ENCODE assay signal across 7 cellular contexts in the genomic region with DNA sequence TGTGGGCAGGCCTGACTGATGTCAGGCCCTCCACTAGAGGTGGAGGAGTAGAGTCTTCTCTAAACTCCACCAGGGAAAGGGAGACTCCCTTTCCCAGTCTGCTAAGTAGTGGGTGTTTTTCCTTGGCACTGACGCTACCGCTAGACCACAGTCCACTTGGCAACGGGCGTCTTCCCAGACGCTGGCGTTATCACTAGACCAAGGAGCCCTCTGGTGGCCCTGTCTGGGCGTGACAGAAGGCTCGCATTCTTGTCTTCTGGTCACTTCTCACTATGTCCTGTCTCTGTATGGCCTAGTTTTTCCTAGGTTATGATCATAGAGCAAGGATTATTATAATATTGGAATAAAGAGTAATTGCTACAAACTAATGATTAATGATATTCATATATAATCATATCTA.
DNase-seq lines count a peak whose midpoint lies in the region; ATAC-seq, FAIRE-seq and TF ChIP-seq lines count a peak whose summit lies in the region.
"Not testable (repeated sequence)": the region's sequence is repeated elsewhere in the genome, so short reads cannot be mapped to it uniquely, and the experiment has no call there.

No MANE protein-coding gene starts in this region.

- not testable (repeated sequence) for H3K9me3 ChIP-seq in WERI-Rb-1 (ENCODE audit: severe bottlenecking)
- H3K9me3 ChIP-seq in H1 (ENCODE audit: insufficient read depth in 2 of 2, low read depth in 1 of 2, low read length in 1 of 2) = peaks cover 10 to 19% of the 10 kb centered on the region in 2 experiments
- H3K9me3 ChIP-seq in HepG2 (ENCODE audit: low read length) = peaks cover 17% of the 10 kb centered on the region

- TF ChIP-seq EP300 in H1 (IDR thresholded peaks at IDR 0.05; ENCODE audit: borderline replicate concordance in 1 of 2, low read depth in 2 of 2, low read length in 2 of 2); HepG2 (IDR thresholded peaks at IDR 0.05; ENCODE audit: low read depth in 2 of 2, low read length in 2 of 2); HepG2 (CRISPR knock-in tag; IDR thresholded peaks at IDR 0.05; ENCODE audit: borderline replicate concordance): not testable (repeated sequence)

- H3K4me1 ChIP-seq in H1 (replicated peaks in 1 of 4; ENCODE audit: control insufficient read depth in 3 of 4, insufficient read depth in 4 of 4, low read length in 3 of 4); HepG2 (ENCODE audit: insufficient read depth, low read length): not testable (repeated sequence)

- not testable (repeated sequence) for H2BK5ac ChIP-seq in H1 (ENCODE audit: low read depth, low read length)

- not testable (repeated sequence) for H3K27ac Mint-ChIP-seq in HFFc6

- BruUV-seq in HepG2 (replicated peaks; lab: Mats Ljungman, UMichigan) = not testable (repeated sequence)

- H3K4me3 Mint-ChIP-seq in HFFc6 = not testable (repeated sequence)

- H3K4me3 ChIP-seq in WERI-Rb-1 (ENCODE audit: low read depth, low read length); H1 (ENCODE audit: extremely low read depth in 1 of 4, insufficient read depth in 2 of 4, low read depth in 3 of 4, low read length in 4 of 4); HepG2 (replicated peaks in 1 of 3; ENCODE audit: insufficient read depth in 1 of 3, low read depth in 2 of 3, low read length in 3 of 3): not testable (repeated sequence)

- not testable (repeated sequence) for H3K18ac ChIP-seq in H1 (ENCODE audit: extremely low read depth, low read length)

- H3K9ac ChIP-seq in H1 (replicated peaks in 1 of 4; ENCODE audit: extremely low read depth in 1 of 4, low read depth in 3 of 4, low read length in 3 of 4); HepG2 (ENCODE audit: insufficient read depth, low read depth, low read length): not testable (repeated sequence)

- not testable (repeated sequence) for H2BK20ac ChIP-seq in H1 (ENCODE audit: low read length)

- not testable (repeated sequence) for H3K27ac ChIP-seq in 22Rv1; WERI-Rb-1; H1 (ENCODE audit: low read depth, low read length); HepG2 (ENCODE audit: extremely low read length, insufficient read depth, low read length)

- H3K56ac ChIP-seq in H1 (replicated peaks; ENCODE audit: insufficient read length, low read depth, low read length) = not testable (repeated sequence)

- H4K91ac ChIP-seq in H1 (replicated peaks; ENCODE audit: insufficient read length, low read length) = not testable (repeated sequence)

- 98% methylated on average over 8 of the region's 8 CpGs; no CpG with 5 or more reads in 1 of the 2 experiments for WGBS in H1 (ENCODE audit: extremely low coverage in 1 of 2, insufficient coverage in 1 of 2, insufficient read length in 1 of 2, insufficient replicate concordance in 2 of 2, low coverage in 1 of 2, low lambda C conversion rate in 2 of 2, missing lambda C conversion rate in 1 of 2), 2 experiments
- 3% methylated on average over 6 of the region's 8 CpGs for WGBS in HepG2 (ENCODE audit: low lambda C conversion rate)

- TF ChIP-seq POLR2A in H1 (IDR thresholded peaks at IDR 0.05; ENCODE audit: control extremely low read depth in 1 of 2, low read depth in 2 of 2, low read length in 2 of 2); HepG2 (IDR thresholded peaks at IDR 0.05; ENCODE audit: insufficient read depth in 1 of 2, low read depth in 2 of 2, low read length in 2 of 2): not testable (repeated sequence)

- not testable (repeated sequence) for H3K14ac ChIP-seq in H1 (ENCODE audit: insufficient read length)

- H3K27me3 Mint-ChIP-seq in HFFc6 (ENCODE audit: insufficient read depth) = not testable (repeated sequence)

- ATAC-seq in HepG2 = not testable (repeated sequence)

- not testable (repeated sequence) for H3K4me1 Mint-ChIP-seq in HFFc6 (ENCODE audit: low read depth)

- H4K20me1 ChIP-seq in H1 (replicated peaks in 1 of 2; ENCODE audit: control insufficient read depth in 1 of 2, insufficient read depth in 2 of 2, low read length in 2 of 2); HepG2 (ENCODE audit: insufficient read depth, low read length): not testable (repeated sequence)

- H2AFZ ChIP-seq in H1 (ENCODE audit: low read length); HepG2 (ENCODE audit: low read length): not testable (repeated sequence)

- peaks cover 80% of the 10 kb centered on the region for H3K27me3 ChIP-seq in WERI-Rb-1 (ENCODE audit: insufficient read depth, low read depth, severe bottlenecking)
- H3K27me3 ChIP-seq in H1 (replicated peaks in 1 of 4; ENCODE audit: control insufficient read depth in 3 of 4, extremely low read depth in 1 of 4, insufficient read depth in 3 of 4, low read length in 3 of 4); HepG2 (ENCODE audit: control insufficient read depth in 1 of 2, insufficient read depth in 2 of 2, low read length in 2 of 2): not testable (repeated sequence)

- H3K4me2 ChIP-seq in H1 (ENCODE audit: insufficient read depth in 1 of 2, low read depth in 2 of 2, low read length in 2 of 2); HepG2 (ENCODE audit: low read depth, low read length): not testable (repeated sequence)

- CTCF ChIA-PET in H1 (lab: Charles Lee; ENCODE audit: partially characterized antibody) = interaction anchor here (0.9 to 1.1 kb wide), 2 partner anchors 58 to 461 kb away, joined by 3 to 6 read pairs; no protein-coding TSS in a partner anchor
- CTCF ChIA-PET in HepG2 (lab: Yijun Ruan, JAX; ENCODE audit: low intra/inter-chr PET ratio, low total read pairs) = not testable (repeated sequence)

- H3K23me2 ChIP-seq in H1 (ENCODE audit: low read depth, low read length) = not testable (repeated sequence)

- not testable (repeated sequence) for H2AK5ac ChIP-seq in H1 (ENCODE audit: low read depth, low read length)

- peak; percentile 16; the same call in 1 of the 2 replicates for TF ChIP-seq CTCF in 22Rv1 (IDR thresholded peaks at IDR 0.05)
- TF ChIP-seq CTCF in HFFc6 (IDR thresholded peaks at IDR 0.05) = 0 out of 2 replicates have a peak, but pooled peaks have one; percentile 26
- TF ChIP-seq CTCF in WERI-Rb-1 (IDR thresholded peaks at IDR 0.05; ENCODE audit: low read depth, low read length) = peak; percentile 29; the same call in 1 of the 2 replicates
- TF ChIP-seq CTCF in H1 (IDR thresholded peaks at IDR 0.05; ENCODE audit: control extremely low read depth in 1 of 3, insufficient read depth in 1 of 3, low read depth in 1 of 3, low read length in 3 of 3) = peak; percentile 36 to 46 (median 40)
- TF ChIP-seq CTCF in HepG2 (CRISPR knock-in tag; IDR thresholded peaks at IDR 0.05) = not testable (repeated sequence)

- not testable (repeated sequence) for H3K79me1 ChIP-seq in H1 (ENCODE audit: low read depth, low read length)

- not testable (repeated sequence) for H3K23ac ChIP-seq in H1 (ENCODE audit: insufficient read length)

- H3K4ac ChIP-seq in H1 (replicated peaks; ENCODE audit: insufficient read length, low read depth, low read length) = not testable (repeated sequence)

- not testable (repeated sequence) for H3K36me3 Mint-ChIP-seq in HFFc6 (ENCODE audit: low read depth)

- H2BK12ac ChIP-seq in H1 (ENCODE audit: low read depth, low read length) = not testable (repeated sequence)

- in situ Hi-C loops in HepG2 (cut with HindIII; ENCODE audit: extremely low pct_ligation_motif_present, low pct_unique_long_range_greater_than_20kb) = not testable (repeated sequence)

- peak; percentile 1 for DNase-seq in DMS53 (lab: John Stamatoyannopoulos, UW)
- DNase-seq in HFFc6; WERI-Rb-1; H1 (ENCODE audit: low read depth in 1 of 2, low spot score in 2 of 2); HepG2 (ENCODE audit: low spot score): not testable (repeated sequence)
- DNase-seq in NCI-H69 (lab: John Stamatoyannopoulos, UW) = peak; percentile 1

- H4K8ac ChIP-seq in H1 (ENCODE audit: extremely low read depth, insufficient read depth, low read length) = not testable (repeated sequence)

- peaks cover 22% of the 10 kb centered on the region for H3K9me3 Mint-ChIP-seq in HFFc6

- H4K5ac ChIP-seq in H1 (ENCODE audit: insufficient read length, low read depth, low read length) = not testable (repeated sequence)

- intact Hi-C loops in HepG2 (cut with micrococcal nuclease; ENCODE audit: unreplicated experiment) = not testable (repeated sequence)

- not testable (repeated sequence) for H3K36me3 ChIP-seq in WERI-Rb-1; H1 (ENCODE audit: control insufficient read depth in 2 of 4, insufficient read depth in 4 of 4, low read length in 3 of 4); HepG2 (replicated peaks in 1 of 2; ENCODE audit: control insufficient read depth in 1 of 2, insufficient read depth in 2 of 2, low read length in 2 of 2)

- H2BK120ac ChIP-seq in H1 (replicated peaks; ENCODE audit: low read depth, low read length) = not testable (repeated sequence)

- POLR2A ChIA-PET in H1 (lab: Charles Lee; ENCODE audit: partially characterized antibody); HepG2 (lab: Yijun Ruan, JAX): not testable (repeated sequence)

- peak; percentile 51 to 71 for TF ChIP-seq RAD21 in H1 (IDR thresholded peaks at IDR 0.05 in 1 of 2, conservative IDR thresholded peaks at IDR 0.05 in 1 of 2; ENCODE audit: low read depth in 2 of 2, low read length in 2 of 2)
- TF ChIP-seq RAD21 in HepG2 (CRISPR knock-in tag; IDR thresholded peaks at IDR 0.05) = not testable (repeated sequence)

- not testable (repeated sequence) for H2BK15ac ChIP-seq in H1 (ENCODE audit: low read length)

- not testable (repeated sequence) for H3K79me2 ChIP-seq in H1 (ENCODE audit: control insufficient read depth in 1 of 2, insufficient read depth in 2 of 2, low read length in 2 of 2); HepG2 (ENCODE audit: insufficient read depth, low read length)

- not testable (repeated sequence) for FAIRE-seq in H1 (lab: Jason Lieb, UNC); HepG2 (lab: Jason Lieb, UNC)

TF ChIP-seq in HepG2, 621 proteins besides CTCF, POLR2A, EP300 and RAD21:
- TF ChIP-seq STAG1 (CRISPR knock-in tag; IDR thresholded peaks at IDR 0.05) = peak; percentile 17; the same call in 1 of the 2 replicates
